ENCODE assay signal across 12 cellular contexts in genomic region chr20:56453347-56453746, GRCh38. TPM values are rescaled to one million over a fixed set of nuclear protein-coding genes. Genes with fewer than 3 reads are reported as not detected.
DNase-seq lines count a peak whose midpoint lies in the region; ATAC-seq lines count a peak whose summit lies in the region.
"Had no signal": no experiment of that assay in that cellular context is flagged by ENCODE, and none has a peak within 500 bp of the region (broad histone marks: within the 10 kb centered on the region; RNA-seq: fewer than 3 reads in every experiment).

No MANE protein-coding gene starts in this region.

- H3K9me3 ChIP-seq in Karpas-422 (ENCODE audit: low read length), result no peaks in the 10 kb centered on the region

- peak overlapping the region; percentile 60 for H3K4me2 ChIP-seq in Karpas-422 (ENCODE audit: low read depth, low read length, poor library complexity, severe bottlenecking)

- H2AFZ ChIP-seq in Karpas-422 (ENCODE audit: low read length), result no peak overlapping the region

- DNase-seq in AML-193 (lab: John Stamatoyannopoulos, UW) (peak; percentile 68 to 73), Karpas-422 (peak; percentile 79), NCI-H1930 (lab: John Stamatoyannopoulos, UW) (no peak), NCI-H748 treated with DMSO at 0.1 percent for 48 hours (lab: John Stamatoyannopoulos, UW) (no peak), cerebellum (ENCODE audit: low spot score) (no peak)
- DNase-seq in stimulated activated CD4-positive, alpha-beta T cell treated with anti-CD3 and anti-CD28 coated beads, Interleukin-4, amount 100 ng/mL, for 24 hours, result no peak
- DNase-seq: activated T-cell treated with anti-CD3 and anti-CD28 coated beads, Interleukin-2, amount 50 U/mL, for 1 hour; central memory CD4-positive, alpha-beta T cell; T-cell had no signal

- peak overlapping the region; percentile 69 for H3K27ac ChIP-seq in Karpas-422 (ENCODE audit: low read length)

- H3K9ac ChIP-seq in Karpas-422 (ENCODE audit: low read length), result no peak overlapping the region

- H3K9me2 ChIP-seq in Karpas-422 (replicated peaks; ENCODE audit: insufficient read depth, low read length), result no peaks in the 10 kb centered on the region

- peak; percentile 70 for ATAC-seq in GM18867 (IDR thresholded peaks at IDR 0.05; ENCODE audit: unreplicated experiment)
- ATAC-seq in HG02623 (IDR thresholded peaks at IDR 0.05; ENCODE audit: unreplicated experiment), result peak; percentile 78
- ATAC-seq: T-cell had no signal

- no peaks in the 10 kb centered on the region for H3K36me3 ChIP-seq in Karpas-422 (ENCODE audit: insufficient read depth, low read length)

- no peaks in the 10 kb centered on the region for H4K20me1 ChIP-seq in Karpas-422 (ENCODE audit: insufficient read depth, low read depth, low read length)

- peaks cover 23% of the 10 kb centered on the region for H3K4me1 ChIP-seq in Karpas-422 (ENCODE audit: low read length)

- no peaks in the 10 kb centered on the region for H3K27me3 ChIP-seq in Karpas-422 (ENCODE audit: low read length)

- H3K4me3 ChIP-seq in Karpas-422 (ENCODE audit: low read length), result peak overlapping the region; percentile 20; the same call in 1 of the 2 replicates

- H3K79me2 ChIP-seq in Karpas-422 (ENCODE audit: low read length), result no peaks in the 10 kb centered on the region

RNA-seq across cellular contexts. Expression of gene RTF2, which starts 15.1 kb away (rescaled TPM):
- total RNA-seq in Karpas-422 (2014; rRNA removed; shearing (Covaris generic); ENCODE audit: low replicate concordance), result 43.3 and 46.0 TPM in 2 replicates
- 32.2 TPM for total RNA-seq in cerebellum

RNA-seq across cellular contexts. Expression of gene CASS4, which starts 41.3 kb away (rescaled TPM):
- total RNA-seq in Karpas-422 (2014; rRNA removed; shearing (Covaris generic); ENCODE audit: low replicate concordance), result not detected in 2 replicates
- total RNA-seq in cerebellum, result 1.1 TPM
- total RNA-seq: glomerular endothelial cell had no signal

Comparison
In these comparisons a context has a peak if more than half of its experiments do, and no peak if none do; other contexts are left out.
1. DNase-seq: peak in AML-193 (2 of 2) and Karpas-422 (single experiment); none in NCI-H1930 (0 of 2), NCI-H748 treated with DMSO at 0.1 percent for 48 hours (single experiment), stimulated activated CD4-positive, alpha-beta T cell treated with anti-CD3 and anti-CD28 coated beads, Interleukin-4, amount 100 ng/mL, for 24 hours (single experiment) and cerebellum (single experiment).